ENCODE assay signal across 8 cellular contexts in genomic region chr22:39311592-39312400, GRCh38. TPM values are rescaled to one million over a fixed set of nuclear protein-coding genes. Genes with fewer than 3 reads are reported as not detected.
DNase-seq lines count a peak whose midpoint lies in the region; ATAC-seq and TF ChIP-seq lines count a peak whose summit lies in the region.
"Had no signal": no experiment of that assay in that cellular context is flagged by ENCODE, and none has a peak within 500 bp of the region (broad histone marks: within the 10 kb centered on the region; RNA-seq: fewer than 3 reads in every experiment).

No MANE protein-coding gene starts in this region.

- peaks cover 17% of the 10 kb centered on the region for H3K79me1 ChIP-seq in mesendoderm (ENCODE audit: low read length)

- H3K9me3 ChIP-seq in DND-41 (ENCODE audit: insufficient read depth, low read length, severe bottlenecking) (no peaks in the 10 kb centered on the region), HAP-1 (no peaks in the 10 kb centered on the region)
- H3K9me3 ChIP-seq: right atrium auricular region had no signal

- WGBS in mesendoderm (ENCODE audit: extremely low coverage, insufficient coverage, low lambda C conversion rate) = no CpG with 5 or more reads among the region's 19 CpGs

- no peak overlapping the region for H3K4me2 ChIP-seq in DND-41 (ENCODE audit: insufficient read depth, low read length)
- H3K4me2 ChIP-seq in mesendoderm (ENCODE audit: low read length) = no peak overlapping the region

- H3K36me3 ChIP-seq in DND-41 (ENCODE audit: insufficient read depth, low read length) (peaks cover 54% of the 10 kb centered on the region), HAP-1 (replicated peaks) (peaks cover 56% of the 10 kb centered on the region), mesendoderm (ENCODE audit: control insufficient read depth, insufficient read depth, low read length) (peaks cover 44% of the 10 kb centered on the region)

- H3K4me1 ChIP-seq in DND-41 (ENCODE audit: insufficient read depth, low read length) = peaks cover 24% of the 10 kb centered on the region
- H3K4me1 ChIP-seq in HAP-1 = peaks cover 12% of the 10 kb centered on the region
- H3K4me1 ChIP-seq in mesendoderm (ENCODE audit: control insufficient read depth, low read depth, low read length) = peaks cover 2% of the 10 kb centered on the region

- H2BK120ac ChIP-seq in mesendoderm (ENCODE audit: low read depth, low read length) = no peak overlapping the region

- H3K9ac ChIP-seq in DND-41 (ENCODE audit: low read depth, low read length) = no peak overlapping the region
- no peak overlapping the region for H3K9ac ChIP-seq in mesendoderm (ENCODE audit: low read length)

- no peak overlapping the region for H2AFZ ChIP-seq in DND-41 (ENCODE audit: low read depth, low read length)

- peaks cover 28% of the 10 kb centered on the region for H3K79me2 ChIP-seq in DND-41 (ENCODE audit: insufficient read depth, low read length)
- H3K79me2 ChIP-seq in mesendoderm (ENCODE audit: control insufficient read depth, insufficient read depth, low read length) = peaks cover 24% of the 10 kb centered on the region

- no peak overlapping the region for H2BK15ac ChIP-seq in mesendoderm (replicated peaks; ENCODE audit: low read depth)

- in situ Hi-C loops in HAP-1 (cut with MboI; ENCODE audit: low sequenced_read_pairs) = loop anchor here (5.0 kb wide), 1 partner anchor 139 kb away; no protein-coding TSS in a partner anchor

- H2BK5ac ChIP-seq in mesendoderm (ENCODE audit: low read length) = no peak overlapping the region

- H3K4ac ChIP-seq in mesendoderm (ENCODE audit: low read depth, low read length) = no peak overlapping the region

- H3K27ac ChIP-seq in DND-41 (ENCODE audit: low read length) (no peak overlapping the region), VCaP (peak overlapping the region; percentile 19; the same call in 1 of the 2 replicates), mesendoderm (ENCODE audit: low read depth, low read length) (peak overlapping the region; percentile 0)

- no peak overlapping the region for H4K8ac ChIP-seq in mesendoderm (ENCODE audit: low read depth, low read length)

- H3K27me3 ChIP-seq in DND-41 (ENCODE audit: insufficient read depth, low read length, poor library complexity) (no peaks in the 10 kb centered on the region), HAP-1 (ENCODE audit: low read depth) (no peaks in the 10 kb centered on the region), mesendoderm (ENCODE audit: insufficient read depth, low read length, poor library complexity) (no peaks in the 10 kb centered on the region)
- H3K27me3 ChIP-seq: right atrium auricular region had no signal

- H4K20me1 ChIP-seq in DND-41 (ENCODE audit: insufficient read depth, low read length) = peaks cover 67% of the 10 kb centered on the region

- no peak overlapping the region for H3K18ac ChIP-seq in mesendoderm (ENCODE audit: low read length)

- TF ChIP-seq CTCF in DND-41 (IDR thresholded peaks at IDR 0.05; ENCODE audit: borderline replicate concordance, extremely low read depth, low read length, poor library complexity, severe bottlenecking) (no peak), VCaP (conservative IDR thresholded peaks at IDR 0.05) (no peak)

- DNase-seq in DND-41 = peak; percentile 34
- peak; percentile 52 to 70 for DNase-seq in HAP-1 (ENCODE audit: low spot score in 2 of 2)
- DNase-seq in mesendoderm = peak; percentile 48
- DNase-seq in NCI-H526 treated with DMSO at 0.1 percent for 48 hours (lab: John Stamatoyannopoulos, UW) = no peak
- no peak for DNase-seq in SKM-1 treated with dmso at 0.1 percent for 144 hours (lab: John Stamatoyannopoulos, UW; ENCODE audit: unreplicated experiment)

- peak; percentile 21 for ATAC-seq in DND-41 (ENCODE audit: insufficient read depth, low read depth)
- ATAC-seq in HG03175 (IDR thresholded peaks at IDR 0.05; ENCODE audit: unreplicated experiment) = no peak

- H3K23ac ChIP-seq in mesendoderm (ENCODE audit: low read length) = no peak overlapping the region

- H2AK5ac ChIP-seq in mesendoderm (ENCODE audit: low read length) = no peak overlapping the region

- no peak overlapping the region for H3K4me3 ChIP-seq in DND-41 (ENCODE audit: low read depth in 1 of 2, low read length in 2 of 2)
- no peak overlapping the region for H3K4me3 ChIP-seq in HAP-1
- no peak overlapping the region for H3K4me3 ChIP-seq in mesendoderm (ENCODE audit: low read length)
- H3K4me3 ChIP-seq: right atrium auricular region had no signal

- H4K5ac ChIP-seq in mesendoderm (ENCODE audit: low read length) = no peak overlapping the region

- H3K56ac ChIP-seq in mesendoderm (ENCODE audit: low read length) = peak overlapping the region; percentile 39

RNA-seq across cellular contexts. Expression of gene RPL3, which starts 7.6 kb away (rescaled TPM):
- 2,149 TPM for polyA plus RNA-seq in mesendoderm (2013, experiment 1 of 2)
- polyA plus RNA-seq in mesendoderm (2013, experiment 2 of 2) = 2,158 TPM

RNA-seq across cellular contexts. Expression of gene SYNGR1, which starts 38.0 kb away (rescaled TPM):
- 10.5 TPM for polyA plus RNA-seq in mesendoderm (2013, experiment 1 of 2)
- 10.0 TPM for polyA plus RNA-seq in mesendoderm (2013, experiment 2 of 2)

Comparison
In these comparisons a context has a peak if more than half of its experiments do, and no peak if none do; other contexts are left out.
1. DNase-seq: peak in DND-41 (single experiment), HAP-1 (2 of 2) and mesendoderm (single experiment); none in NCI-H526 treated with DMSO at 0.1 percent for 48 hours (single experiment) and SKM-1 treated with dmso at 0.1 percent for 144 hours (single experiment).